ENCODE assay signal across 14 cellular contexts in genomic region chr1:54095543-54096286, GRCh38. TPM values are rescaled to one million over a fixed set of nuclear protein-coding genes. Genes with fewer than 3 reads are reported as not detected.
A peak's percentile ranks its signal among the peaks of the same experiment; 100 is the strongest.
DNase-seq lines count a peak whose midpoint lies in the region; ATAC-seq, FAIRE-seq and TF ChIP-seq lines count a peak whose summit lies in the region.
"Had no signal": no experiment of that assay in that cellular context is flagged by ENCODE, and none has a peak within 500 bp of the region (broad histone marks: within the 10 kb centered on the region; RNA-seq: fewer than 3 reads in every experiment).

No MANE protein-coding gene starts in this region.

- peaks cover 3% of the 10 kb centered on the region for H3K36me3 Mint-ChIP-seq in nephron (ENCODE audit: low read depth)
- peaks cover 22% of the 10 kb centered on the region for H3K36me3 Mint-ChIP-seq in activated T-helper 1 cell treated with anti-CD3 and anti-CD28 coated beads, Interleukin-12 subunit alpha, Interleukin-12 subunit beta, Interleukin-2, Interleukin-4 antibody, amounts not matched to agents 30 ng/mL and 10 ng/mL and 1 ng/mL, durations not matched to agents 14 hours and 24 hours and 36 hours (ENCODE audit: low read depth)

- H4K20me1 ChIP-seq in endothelial cell of umbilical vein (replicated peaks; ENCODE audit: control insufficient read depth, extremely low read depth, insufficient read depth, low read length), result no peaks in the 10 kb centered on the region

- FAIRE-seq in endothelial cell of umbilical vein (lab: Jason Lieb, UNC), result peak; percentile 64

- no peaks in the 10 kb centered on the region for H3K27me3 ChIP-seq in endothelial cell of umbilical vein (ENCODE audit: control insufficient read depth in 2 of 2, insufficient read depth in 2 of 2, low read length in 2 of 2)

- no peaks in the 10 kb centered on the region for H3K9me3 Mint-ChIP-seq in nephron
- no peaks in the 10 kb centered on the region for H3K9me3 Mint-ChIP-seq in activated T-helper 1 cell treated with anti-CD3 and anti-CD28 coated beads, Interleukin-12 subunit alpha, Interleukin-12 subunit beta, Interleukin-2, Interleukin-4 antibody, amounts not matched to agents 30 ng/mL and 10 ng/mL and 1 ng/mL, durations not matched to agents 14 hours and 24 hours and 36 hours
- H3K9me3 Mint-ChIP-seq: activated naive CD4-positive, alpha-beta T cell treated with anti-CD3 and anti-CD28 coated beads, Interleukin-2, amount 10 ng/mL, durations not matched to agents 7 days and 5 days had no signal

- H2AFZ ChIP-seq in endothelial cell of umbilical vein (ENCODE audit: low read depth, low read length), result peak overlapping the region; percentile 50

- H3K4me1 ChIP-seq in endothelial cell of umbilical vein (ENCODE audit: control insufficient read depth, extremely low read depth, insufficient read depth, low read length), result peaks cover 5% of the 10 kb centered on the region

- BruUV-seq in endothelial cell of umbilical vein (replicated peaks; lab: Mats Ljungman, UMichigan), result no TSS peak

- H3K36me3 ChIP-seq in endothelial cell of umbilical vein (ENCODE audit: control insufficient read depth in 2 of 2, extremely low read depth in 1 of 2, insufficient read depth in 2 of 2, low read length in 2 of 2), result no peaks in the 10 kb centered on the region

- intact Hi-C loops in endothelial cell of umbilical vein (cut with micrococcal nuclease), result no loop called here
- intact Hi-C loops in activated T-helper 1 cell treated with anti-CD3 and anti-CD28 coated beads, Interleukin-12 subunit alpha, Interleukin-12 subunit beta, Interleukin-2, Interleukin-4 antibody, amounts not matched to agents 30 ng/mL and 10 ng/mL and 1 ng/mL, durations not matched to agents 14 hours and 24 hours and 36 hours (cut with micrococcal nuclease), result no loop called here

- no peak overlapping the region for H3K4me2 ChIP-seq in endothelial cell of umbilical vein (ENCODE audit: insufficient read depth, low read length)

- TF ChIP-seq POLR2A in endothelial cell of umbilical vein (IDR thresholded peaks at IDR 0.05; ENCODE audit: low read depth, low read length), result no peak

- no peaks in the 10 kb centered on the region for H3K79me2 ChIP-seq in endothelial cell of umbilical vein (ENCODE audit: control insufficient read depth, insufficient read depth, low read length)

- no peak overlapping the region for H3K4me3 ChIP-seq in endothelial cell of umbilical vein (replicated peaks in 1 of 3; ENCODE audit: insufficient read depth in 1 of 3, low read depth in 1 of 3, low read length in 3 of 3)

- H3K9ac ChIP-seq in endothelial cell of umbilical vein (replicated peaks; ENCODE audit: extremely low read depth, insufficient read depth, low read length), result no peak overlapping the region

- ATAC-seq in HG03571 (IDR thresholded peaks at IDR 0.05; ENCODE audit: unreplicated experiment) (no peak), GM21515 (IDR thresholded peaks at IDR 0.05; ENCODE audit: unreplicated experiment) (no peak)

- no peak for TF ChIP-seq CTCF in endothelial cell of umbilical vein (IDR thresholded peaks at IDR 0.05; ENCODE audit: extremely low read depth in 1 of 2, insufficient read depth in 1 of 2, low read depth in 1 of 2, low read length in 2 of 2)
- no peak for TF ChIP-seq CTCF in nephron (IDR thresholded peaks at IDR 0.05; ENCODE audit: unreplicated experiment in 3 of 3)

- peaks cover 23% of the 10 kb centered on the region for H3K4me1 Mint-ChIP-seq in nephron
- no peaks in the 10 kb centered on the region for H3K4me1 Mint-ChIP-seq in activated T-helper 1 cell treated with anti-CD3 and anti-CD28 coated beads, Interleukin-12 subunit alpha, Interleukin-12 subunit beta, Interleukin-2, Interleukin-4 antibody, amounts not matched to agents 30 ng/mL and 10 ng/mL and 1 ng/mL, durations not matched to agents 14 hours and 24 hours and 36 hours (ENCODE audit: low read depth)
- H3K4me1 Mint-ChIP-seq: activated naive CD4-positive, alpha-beta T cell treated with anti-CD3 and anti-CD28 coated beads, Interleukin-2, amount 10 ng/mL, durations not matched to agents 7 days and 5 days had no signal

- H3K9me1 ChIP-seq in endothelial cell of umbilical vein (replicated peaks; ENCODE audit: control insufficient read depth, extremely low read depth, insufficient read depth, low read length), result no peaks in the 10 kb centered on the region

- no peak overlapping the region for H3K4me3 Mint-ChIP-seq in nephron
- H3K4me3 Mint-ChIP-seq in activated T-helper 1 cell treated with anti-CD3 and anti-CD28 coated beads, Interleukin-12 subunit alpha, Interleukin-12 subunit beta, Interleukin-2, Interleukin-4 antibody, amounts not matched to agents 30 ng/mL and 10 ng/mL and 1 ng/mL, durations not matched to agents 14 hours and 24 hours and 36 hours, result no peak overlapping the region
- H3K4me3 Mint-ChIP-seq: activated naive CD4-positive, alpha-beta T cell treated with anti-CD3 and anti-CD28 coated beads, Interleukin-2, amount 10 ng/mL, durations not matched to agents 7 days and 5 days; CD4-positive, alpha-beta memory T cell had no signal

- H3K27me3 Mint-ChIP-seq in nephron (ENCODE audit: low read depth), result no peaks in the 10 kb centered on the region
- no peaks in the 10 kb centered on the region for H3K27me3 Mint-ChIP-seq in activated T-helper 1 cell treated with anti-CD3 and anti-CD28 coated beads, Interleukin-12 subunit alpha, Interleukin-12 subunit beta, Interleukin-2, Interleukin-4 antibody, amounts not matched to agents 30 ng/mL and 10 ng/mL and 1 ng/mL, durations not matched to agents 14 hours and 24 hours and 36 hours (ENCODE audit: insufficient read depth)
- H3K27me3 Mint-ChIP-seq: activated naive CD4-positive, alpha-beta T cell treated with anti-CD3 and anti-CD28 coated beads, Interleukin-2, amount 10 ng/mL, durations not matched to agents 7 days and 5 days; CD4-positive, alpha-beta memory T cell had no signal

- no peaks in the 10 kb centered on the region for H3K9me3 ChIP-seq in endothelial cell of umbilical vein (replicated peaks; ENCODE audit: control insufficient read depth, insufficient read depth, low read length)

- no peak overlapping the region for H3K27ac ChIP-seq in endothelial cell of umbilical vein (ENCODE audit: insufficient read depth, low read depth, low read length)

- POLR2A ChIA-PET in endothelial cell of umbilical vein (lab: Charles Lee), result no interaction called here

- peak overlapping the region; percentile 58 to 92 (median 91) for H3K27ac Mint-ChIP-seq in nephron
- H3K27ac Mint-ChIP-seq in activated T-helper 1 cell treated with anti-CD3 and anti-CD28 coated beads, Interleukin-12 subunit alpha, Interleukin-12 subunit beta, Interleukin-2, Interleukin-4 antibody, amounts not matched to agents 30 ng/mL and 10 ng/mL and 1 ng/mL, durations not matched to agents 14 hours and 24 hours and 36 hours, result no peak overlapping the region
- H3K27ac Mint-ChIP-seq: activated naive CD4-positive, alpha-beta T cell treated with anti-CD3 and anti-CD28 coated beads, Interleukin-2, amount 10 ng/mL, durations not matched to agents 7 days and 5 days had no signal

- dilution Hi-C loops in endothelial cell of umbilical vein (cut with MboI; ENCODE audit: extremely low pct_ligation_motif_present, low sequenced_read_pairs), result no loop called here

- CTCF ChIA-PET in endothelial cell of umbilical vein (lab: Charles Lee), result interaction anchor here (0.6 to 1.6 kb wide), 3 partner anchors 12 to 26 kb away, joined by 3 to 4 read pairs (median 3); no protein-coding TSS in a partner anchor

- peak; percentile 17 for DNase-seq in EH (ENCODE audit: low read depth)
- peak; percentile 15 for DNase-seq in NCI-H748 treated with DMSO at 0.1 percent for 48 hours (lab: John Stamatoyannopoulos, UW)
- DNase-seq in endothelial cell of umbilical vein (ENCODE audit: low read depth, low spot score), result peak; percentile 53
- DNase-seq in activated T-helper 1 cell treated with anti-CD3 and anti-CD28 coated beads, Interleukin-12 subunit alpha, Interleukin-12 subunit beta, Interleukin-2, Interleukin-4 antibody, amounts not matched to agents 30 ng/mL and 10 ng/mL and 1 ng/mL, durations not matched to agents 14 hours and 24 hours and 36 hours (ENCODE audit: low spot score), result no peak
- DNase-seq in NCI-H1048 (lab: John Stamatoyannopoulos, UW), result no peak
- DNase-seq: activated CD4-positive, alpha-beta T cell treated with anti-CD3 and anti-CD28 coated beads, Interleukin-2, amount 50 U/mL, for 48 hours; activated naive CD4-positive, alpha-beta T cell treated with anti-CD3 and anti-CD28 coated beads, Interleukin-2, amount 10 ng/mL, durations not matched to agents 7 days and 5 days; CD4-positive, alpha-beta memory T cell; mammary epithelial cell; NCI-H2107 had no signal

RNA-seq across cellular contexts. Expression of gene TCEANC2, which starts 42.3 kb away (rescaled TPM):
- 5.1 and 6.1 TPM in 2 replicates for total RNA-seq in endothelial cell of umbilical vein
- 2.8 and 3.2 TPM in 2 replicates for polyA plus RNA-seq in endothelial cell of umbilical vein
- polyA plus RNA-seq in endothelial cell of umbilical vein (2011; cell fraction: cytosol; rRNA removed), result 3.3 TPM in 2 replicates
- 4.4 and 4.5 TPM in 2 replicates for polyA plus RNA-seq in endothelial cell of umbilical vein (2011; cell fraction: nucleus; rRNA removed)
- 3.0 and 3.4 TPM in 2 replicates for polyA plus RNA-seq in endothelial cell of umbilical vein (2012)
- polyA minus RNA-seq in endothelial cell of umbilical vein, result 3.1 and 4.1 TPM in 2 replicates
- 3.2 TPM for polyA minus RNA-seq in endothelial cell of umbilical vein (2011; cell fraction: cytosol; rRNA and poly(A)+ RNA removed)
- 2.0 and 2.2 TPM in 2 replicates for polyA minus RNA-seq in endothelial cell of umbilical vein (2011; cell fraction: nucleus; rRNA and poly(A)+ RNA removed)
- total RNA-seq in activated T-helper 1 cell treated with anti-CD3 and anti-CD28 coated beads, Interleukin-12 subunit alpha, Interleukin-12 subunit beta, Interleukin-2, Interleukin-4 antibody, amounts not matched to agents 30 ng/mL and 10 ng/mL and 1 ng/mL, durations not matched to agents 14 hours and 24 hours and 36 hours, result 11.8 and 12.0 TPM in 2 replicates

RNA-seq across cellular contexts. Expression of gene TMEM59, which starts 42.7 kb away (rescaled TPM):
- 196 and 198 TPM in 2 replicates for total RNA-seq in endothelial cell of umbilical vein
- 189 and 281 TPM in 2 replicates for polyA plus RNA-seq in endothelial cell of umbilical vein
- 228 and 259 TPM in 2 replicates for polyA plus RNA-seq in endothelial cell of umbilical vein (2011; cell fraction: cytosol; rRNA removed)
- 80.0 and 87.5 TPM in 2 replicates for polyA plus RNA-seq in endothelial cell of umbilical vein (2011; cell fraction: nucleus; rRNA removed)
- 184 and 264 TPM in 2 replicates for polyA plus RNA-seq in endothelial cell of umbilical vein (2012)
- 217 and 250 TPM in 2 replicates for polyA minus RNA-seq in endothelial cell of umbilical vein
- 103 TPM for polyA minus RNA-seq in endothelial cell of umbilical vein (2011; cell fraction: cytosol; rRNA and poly(A)+ RNA removed)
- polyA minus RNA-seq in endothelial cell of umbilical vein (2011; cell fraction: nucleus; rRNA and poly(A)+ RNA removed), result 46.8 and 56.0 TPM in 2 replicates
- total RNA-seq in activated T-helper 1 cell treated with anti-CD3 and anti-CD28 coated beads, Interleukin-12 subunit alpha, Interleukin-12 subunit beta, Interleukin-2, Interleukin-4 antibody, amounts not matched to agents 30 ng/mL and 10 ng/mL and 1 ng/mL, durations not matched to agents 14 hours and 24 hours and 36 hours, result 119 and 133 TPM in 2 replicates

RNA-seq across cellular contexts. Expression of gene CDCP2, which starts 57.1 kb away (rescaled TPM):
- total RNA-seq in endothelial cell of umbilical vein, result 0.12 TPM in 1 of 2 replicates, not detected in the other
- 0.10 TPM in 1 of 2 replicates, not detected in the other for polyA plus RNA-seq in endothelial cell of umbilical vein
- polyA plus RNA-seq in endothelial cell of umbilical vein (2011; cell fraction: cytosol; rRNA removed), result not detected in 2 replicates
- polyA plus RNA-seq in endothelial cell of umbilical vein (2011; cell fraction: nucleus; rRNA removed), result 0.06 TPM in 1 of 2 replicates, not detected in the other
- not detected in 2 replicates for polyA plus RNA-seq in endothelial cell of umbilical vein (2012)
- not detected in 2 replicates for polyA minus RNA-seq in endothelial cell of umbilical vein
- polyA minus RNA-seq in endothelial cell of umbilical vein (2011; cell fraction: cytosol; rRNA and poly(A)+ RNA removed), result not detected
- 0.29 TPM in 1 of 2 replicates, not detected in the other for polyA minus RNA-seq in endothelial cell of umbilical vein (2011; cell fraction: nucleus; rRNA and poly(A)+ RNA removed)
- not detected in 2 replicates for total RNA-seq in activated T-helper 1 cell treated with anti-CD3 and anti-CD28 coated beads, Interleukin-12 subunit alpha, Interleukin-12 subunit beta, Interleukin-2, Interleukin-4 antibody, amounts not matched to agents 30 ng/mL and 10 ng/mL and 1 ng/mL, durations not matched to agents 14 hours and 24 hours and 36 hours
- total RNA-seq: fibroblast of villous mesenchyme, mammary epithelial cell had no signal
- polyA plus RNA-seq: CD4-positive, alpha-beta memory T cell; mammary epithelial cell had no signal

Comparison
In these comparisons a context has a peak if more than half of its experiments do, and no peak if none do; other contexts are left out.
1. DNase-seq: peak in EH (single experiment), NCI-H748 treated with DMSO at 0.1 percent for 48 hours (single experiment) and endothelial cell of umbilical vein (single experiment); none in activated T-helper 1 cell treated with anti-CD3 and anti-CD28 coated beads, Interleukin-12 subunit alpha, Interleukin-12 subunit beta, Interleukin-2, Interleukin-4 antibody, amounts not matched to agents 30 ng/mL and 10 ng/mL and 1 ng/mL, durations not matched to agents 14 hours and 24 hours and 36 hours (single experiment) and NCI-H1048 (single experiment).